In genomic region chr2:20626698-20627471, GRCh38 we compare ENCODE assay signal across 12 cellular contexts. TPM values are rescaled to one million over a fixed set of nuclear protein-coding genes. Genes with fewer than 3 reads are reported as not detected.
DNase-seq lines count a peak whose midpoint lies in the region; ATAC-seq and TF ChIP-seq lines count a peak whose summit lies in the region.
"Had no signal": no experiment of that assay in that cellular context is flagged by ENCODE, and none has a peak within 500 bp of the region (broad histone marks: within the 10 kb centered on the region; RNA-seq: fewer than 3 reads in every experiment).

No MANE protein-coding gene starts in this region.

- H4K20me1 ChIP-seq in PC-9 (ENCODE audit: insufficient read depth): no peaks in the 10 kb centered on the region

- no peaks in the 10 kb centered on the region for H3K9me2 ChIP-seq in PC-9 (ENCODE audit: insufficient read depth)

- TF ChIP-seq CTCF in endodermal cell (conservative IDR thresholded peaks at IDR 0.05) (no peak), left lung (IDR thresholded peaks at IDR 0.05) (no peak), sigmoid colon (IDR thresholded peaks at IDR 0.05) (no peak), PC-9 (conservative IDR thresholded peaks at IDR 0.05) (no peak)

- in situ Hi-C loops in Caki2 (cut with HindIII; ENCODE audit: low pct_unique_long_range_greater_than_20kb, low sequenced_read_pairs) (loop anchor here (25.0 kb wide), 1 partner anchor 190 kb away; the partner anchor contains the start of gene RHOB), G401 (cut with HindIII; ENCODE audit: low sequenced_read_pairs) (no loop called here)

- H2AFZ ChIP-seq in PC-9: no peak overlapping the region

- 92 to 95% methylated on average over 8 to 18 of the region's 18 CpGs for WGBS in endodermal cell (ENCODE audit: insufficient coverage in 1 of 2, insufficient read length in 1 of 2), 2 experiments
- WGBS in sigmoid colon, 2 donors: 88 to 96% methylated on average over 18 of the region's 18 CpGs

- POLR2A ChIA-PET in PC-9 (lab: Charles Lee; ENCODE audit: unreplicated experiment): no interaction called here

- H3K27me3 Mint-ChIP-seq in endodermal cell (ENCODE audit: insufficient read depth): no peaks in the 10 kb centered on the region
- H3K27me3 Mint-ChIP-seq: activated naive CD8-positive, alpha-beta T cell treated with anti-CD3 and anti-CD28 coated beads, Interleukin-2, amount 50 U/mL, for 24 hours had no signal

- H3K4me2 ChIP-seq in PC-9: no peak overlapping the region

- H3F3A ChIP-seq in PC-9 (ENCODE audit: insufficient read depth, low read depth): no peaks in the 10 kb centered on the region

- no peak for TF ChIP-seq POLR2A in sigmoid colon (IDR thresholded peaks at IDR 0.05)

- peaks cover 6% of the 10 kb centered on the region for H3K36me3 Mint-ChIP-seq in endodermal cell (ENCODE audit: low read depth)

- BruUV-seq in PC-9 (replicated peaks; lab: Mats Ljungman, UMichigan): no TSS peak

- H3K79me2 ChIP-seq in PC-9 (ENCODE audit: low read depth): no peaks in the 10 kb centered on the region

- TF ChIP-seq EP300 in sigmoid colon (IDR thresholded peaks at IDR 0.05): no peak

- intact Hi-C loops in left lung (cut with DNase I): no loop called here
- intact Hi-C loops in sigmoid colon (cut with DNase I): no loop called here
- intact Hi-C loops in PC-9 (cut with micrococcal nuclease; ENCODE audit: unreplicated experiment): no loop called here

- no peaks in the 10 kb centered on the region for H3K27me3 ChIP-seq in endodermal cell (ENCODE audit: control insufficient read depth, insufficient read depth, low read length, poor library complexity, severe bottlenecking)
- no peaks in the 10 kb centered on the region for H3K27me3 ChIP-seq in left lung
- no peaks in the 10 kb centered on the region for H3K27me3 ChIP-seq in sigmoid colon
- no peaks in the 10 kb centered on the region for H3K27me3 ChIP-seq in PC-9 (ENCODE audit: insufficient read depth, low read depth)

- H3K27ac ChIP-seq in endodermal cell (ENCODE audit: low read depth, low read length): no peak overlapping the region
- H3K27ac ChIP-seq in left lung: peak overlapping the region in 1 of 2 donors; percentile 62
- peak overlapping the region; percentile 42 to 98 (median 76) for H3K27ac ChIP-seq in sigmoid colon
- no peak overlapping the region for H3K27ac ChIP-seq in PC-9

- ATAC-seq in left lung (no peak), HG02973 (IDR thresholded peaks at IDR 0.05; ENCODE audit: unreplicated experiment) (no peak)
- ATAC-seq: activated naive CD8-positive, alpha-beta T cell treated with anti-CD3 and anti-CD28 coated beads, Interleukin-2, amount 50 U/mL, for 24 hours had no signal

- DNase-seq in Caki2 (ENCODE audit: low read depth) (peak; percentile 76), endodermal cell (peak; percentile 47), left lung (peak; percentile 19 to 68), sigmoid colon (peak; percentile 66), G401 (ENCODE audit: low spot score) (no peak), PC-9 (no peak)
- DNase-seq in activated naive CD4-positive, alpha-beta T cell treated with Interleukin-2 at 50 U/mL for 16 hours: no peak
- DNase-seq: activated CD4-positive, alpha-beta T cell treated with anti-CD3 and anti-CD28 coated beads for 1 hour; activated naive CD8-positive, alpha-beta T cell treated with anti-CD3 and anti-CD28 coated beads, Interleukin-2, amount 50 U/mL, for 24 hours; activated T-cell treated with anti-CD3 and anti-CD28 coated beads, Interleukin-2, amount 50 U/mL, for 1 hour; NCI-H345 had no signal

- peaks cover 16% of the 10 kb centered on the region for H3K4me1 Mint-ChIP-seq in endodermal cell
- H3K4me1 Mint-ChIP-seq: activated naive CD8-positive, alpha-beta T cell treated with anti-CD3 and anti-CD28 coated beads, Interleukin-2, amount 50 U/mL, for 24 hours had no signal

- CTCF ChIA-PET in PC-9 (lab: Charles Lee): no interaction called here

- no peaks in the 10 kb centered on the region for H3K9me3 ChIP-seq in endodermal cell (ENCODE audit: control insufficient read depth, low read length)
- no peaks in the 10 kb centered on the region for H3K9me3 ChIP-seq in left lung
- no peaks in the 10 kb centered on the region for H3K9me3 ChIP-seq in sigmoid colon
- H3K9me3 ChIP-seq in PC-9 (ENCODE audit: insufficient read depth, low read depth): no peaks in the 10 kb centered on the region

- no peak overlapping the region for H3K9ac ChIP-seq in endodermal cell (ENCODE audit: extremely low read depth, low read length, poor library complexity, severe bottlenecking)

- H3K27ac Mint-ChIP-seq in endodermal cell: no peak overlapping the region
- H3K27ac Mint-ChIP-seq: activated naive CD8-positive, alpha-beta T cell treated with anti-CD3 and anti-CD28 coated beads, Interleukin-2, amount 50 U/mL, for 24 hours had no signal

- H3K4me1 ChIP-seq in endodermal cell (ENCODE audit: control insufficient read depth, insufficient read depth, low read length) (peaks cover under 1% of the 10 kb centered on the region), left lung (no peaks in the 10 kb centered on the region), sigmoid colon (peaks cover 0 to 41% (median 34%) of the 10 kb centered on the region in 4 donors), PC-9 (replicated peaks; ENCODE audit: insufficient read depth) (no peaks in the 10 kb centered on the region)

- peaks cover 4% of the 10 kb centered on the region for H3K36me3 ChIP-seq in endodermal cell (ENCODE audit: control insufficient read depth, insufficient read depth, low read length)
- peaks cover 0 to 54% of the 10 kb centered on the region in 2 donors for H3K36me3 ChIP-seq in left lung
- peaks cover 22 to 32% (median 30%) of the 10 kb centered on the region in 4 donors for H3K36me3 ChIP-seq in sigmoid colon
- no peaks in the 10 kb centered on the region for H3K36me3 ChIP-seq in PC-9 (ENCODE audit: low read depth)

- no peaks in the 10 kb centered on the region for H3K9me3 Mint-ChIP-seq in endodermal cell
- H3K9me3 Mint-ChIP-seq: activated naive CD8-positive, alpha-beta T cell treated with anti-CD3 and anti-CD28 coated beads, Interleukin-2, amount 50 U/mL, for 24 hours had no signal

- H3K4me3 ChIP-seq in endodermal cell (ENCODE audit: low read length) (no peak overlapping the region), left lung (no peak overlapping the region), sigmoid colon (no peak overlapping the region), PC-9 (no peak overlapping the region)

- H3K4me3 Mint-ChIP-seq in endodermal cell: no peak overlapping the region
- H3K4me3 Mint-ChIP-seq: activated naive CD8-positive, alpha-beta T cell treated with anti-CD3 and anti-CD28 coated beads, Interleukin-2, amount 50 U/mL, for 24 hours had no signal

RNA-seq across cellular contexts. Expression of gene HS1BP3, which starts 24.0 kb away (rescaled TPM):
- total RNA-seq in Caki2 (2014; rRNA removed; shearing (Covaris generic); ENCODE audit: low replicate concordance): 47.8 and 66.2 TPM in 2 replicates
- total RNA-seq in endodermal cell (10 to 100 TPM; 23.0 to 26.2 TPM), left lung (10 to 100 TPM; 36.1 to 39.7 TPM), sigmoid colon (10 to 100 TPM; 32.3 to 54.6 (median 41.8) TPM), PC-9 (2021) (16.2 and 18.0 TPM in 2 replicates)
- polyA plus RNA-seq in endodermal cell (2013, experiment 1 of 2): 19.6 TPM
- polyA plus RNA-seq in endodermal cell (2013, experiment 2 of 2): 16.8 TPM
- polyA plus RNA-seq in sigmoid colon: 10 to 100 TPM; 25.2 to 36.3 (median 25.3) TPM
- total RNA-seq in G401 (2014; rRNA removed; shearing (Covaris generic)): 47.6 and 53.7 TPM in 2 replicates

RNA-seq across cellular contexts. Expression of gene GDF7, which starts 40.1 kb away (rescaled TPM):
- total RNA-seq in Caki2 (2014; rRNA removed; shearing (Covaris generic); ENCODE audit: low replicate concordance): 0.68 and 0.72 TPM in 2 replicates
- total RNA-seq in endodermal cell (under 1 TPM; 0.07 to 0.09 TPM), left lung (under 1 TPM; 0.15 to 0.37 TPM), sigmoid colon (1 to 10 TPM in 1 of 4 donors, under 1 TPM in 3; 0.49 to 1.6 (median 0.77) TPM), PC-9 (2021) (0.04 TPM in 1 of 2 replicates, not detected in the other)
- 9.4 TPM for polyA plus RNA-seq in endodermal cell (2013, experiment 1 of 2)
- 8.1 TPM for polyA plus RNA-seq in endodermal cell (2013, experiment 2 of 2)
- polyA plus RNA-seq in sigmoid colon: under 1 TPM; under 0.01 to 0.60 (median under 0.01) TPM
- 0.37 and 1.2 TPM in 2 replicates for total RNA-seq in G401 (2014; rRNA removed; shearing (Covaris generic))

Comparison
In these comparisons a context has a peak if more than half of its experiments do, and no peak if none do; other contexts are left out.
1. DNase-seq: peak in Caki2 (single experiment), endodermal cell (single experiment), left lung (2 of 2) and sigmoid colon (single experiment); none in G401 (single experiment), activated naive CD4-positive, alpha-beta T cell treated with Interleukin-2 at 50 U/mL for 16 hours (single experiment) and PC-9 (0 of 2).
2. H3K27ac ChIP-seq: peak in sigmoid colon (4 of 4); none in endodermal cell (single experiment) and PC-9 (single experiment).